In genomic region chr3:107973152-107973551, GRCh38 we compare ENCODE assay signal across 13 cellular contexts.
"Had no signal": no experiment of that assay in that cellular context is flagged by ENCODE, and none has a peak within 500 bp of the region (broad histone marks: within the 10 kb centered on the region; RNA-seq: fewer than 3 reads in every experiment).

No MANE protein-coding gene starts in this region.

- H3K4me3 ChIP-seq: ascending aorta, lower lobe of right lung, testis had no signal

- H3K36me3 ChIP-seq: ascending aorta, lower lobe of right lung had no signal

- H3K79me2 ChIP-seq: parathyroid adenoma had no signal

- H3K27me3 ChIP-seq: ascending aorta, testis had no signal

- ATAC-seq: activated T-cell treated with anti-CD3 and anti-CD28 coated beads, Interleukin-2, amount 50 U/mL, for 4 hours; lower lobe of right lung had no signal

- H2AFZ ChIP-seq: parathyroid adenoma had no signal

- H3K9ac ChIP-seq: parathyroid adenoma had no signal

- DNase-seq: activated CD4-positive, alpha-beta memory T cell treated with anti-CD3 and anti-CD28 coated beads for 36 hours; activated CD4-positive, alpha-beta T cell treated with anti-CD3 and anti-CD28 coated beads for 1 hour; activated T-cell treated with anti-CD3 and anti-CD28 coated beads, Interleukin-2, amount 50 U/mL, for 4 hours; effector CD4-positive, alpha-beta T cell; hippocampal formation; lower lobe of right lung; midbrain; retina; stimulated activated CD4-positive, alpha-beta T cell treated with anti-CD3 and anti-CD28 coated beads, Interleukin-15, amount 100 ng/mL, for 24 hours; stimulated activated CD4-positive, alpha-beta T cell treated with anti-CD3 and anti-CD28 coated beads, Interleukin-4, amount 100 ng/mL, for 24 hours; testis had no signal

- H3K27ac ChIP-seq: ascending aorta, lower lobe of right lung, parathyroid adenoma, testis had no signal

- H3K4me1 ChIP-seq: parathyroid adenoma had no signal

- H3K9me3 ChIP-seq: ascending aorta, lower lobe of right lung, testis had no signal
